16 cellular contexts compared by ENCODE assay signal in genomic region chr16:10694830-10695229, GRCh38. TPM values are rescaled to one million over a fixed set of nuclear protein-coding genes. Genes with fewer than 3 reads are reported as not detected.
DNase-seq lines count a peak whose midpoint lies in the region; TF ChIP-seq lines count a peak whose summit lies in the region.
"Had no signal": no experiment of that assay in that cellular context is flagged by ENCODE, and none has a peak within 500 bp of the region (broad histone marks: within the 10 kb centered on the region; RNA-seq: fewer than 3 reads in every experiment).

Gene TEKT5, minus strand, starts transcription at chr16:10694930. Its CDS starts 57 bp downstream, at chr16:10694873.

- peak within 1 kb of the TSS in 2 of 7 donors; percentile 41 to 64 for H3K27ac Mint-ChIP-seq in CD14-positive monocyte
- H3K27ac Mint-ChIP-seq: CD4-positive, alpha-beta T cell had no signal

- H3K27me3 ChIP-seq in neuronal stem cell (ENCODE audit: control insufficient read depth in 3 of 3, insufficient read depth in 3 of 3, low read depth in 1 of 3, low read length in 3 of 3) (no peaks in the 10 kb centered on the region), PC-9 (ENCODE audit: insufficient read depth, low read depth) (no peaks in the 10 kb centered on the region), trophoblast cell (ENCODE audit: insufficient read depth, low read length) (no peaks in the 10 kb centered on the region)
- H3K27me3 ChIP-seq: BE2C had no signal

- peaks cover 1 to 3% (median 2%) of the 10 kb centered on the region in 3 donors for H3K27me3 Mint-ChIP-seq in CD14-positive monocyte (ENCODE audit: low read depth in 3 of 3)

- no peak within 1 kb of the TSS for H3K4me2 ChIP-seq in neuronal stem cell (ENCODE audit: insufficient read depth, low read length, poor library complexity, severe bottlenecking)
- no peak within 1 kb of the TSS for H3K4me2 ChIP-seq in PC-9
- H3K4me2 ChIP-seq in trophoblast cell (ENCODE audit: low read length) = no peak within 1 kb of the TSS

- WGBS in neuronal stem cell (ENCODE audit: extremely low coverage in 2 of 2, insufficient read length in 2 of 2, insufficient replicate concordance in 1 of 2), 2 donors = no CpG with 5 or more reads among the region's 5 CpGs
- WGBS in trophoblast cell (ENCODE audit: extremely low coverage, insufficient coverage, insufficient read length) = no CpG with 5 or more reads among the region's 5 CpGs

- no peak within 1 kb of the TSS for H2BK15ac ChIP-seq in neuronal stem cell (ENCODE audit: low read length)

- no peak within 1 kb of the TSS for H4K12ac ChIP-seq in trophoblast cell (ENCODE audit: low read depth, low read length)

- H3K9ac ChIP-seq in neuronal stem cell (ENCODE audit: low read depth, low read length, poor library complexity) = no peak within 1 kb of the TSS
- no peak within 1 kb of the TSS for H3K9ac ChIP-seq in trophoblast cell (ENCODE audit: low read length)

- H3K4me1 ChIP-seq in neuronal stem cell (ENCODE audit: control insufficient read depth in 2 of 2, insufficient read depth in 1 of 2, low read depth in 1 of 2, low read length in 2 of 2) (no peaks in the 10 kb centered on the region), PC-9 (replicated peaks; ENCODE audit: insufficient read depth) (no peaks in the 10 kb centered on the region), trophoblast cell (ENCODE audit: control insufficient read depth in 1 of 2, insufficient read depth in 2 of 2, low read length in 2 of 2) (no peaks in the 10 kb centered on the region)
- H3K4me1 ChIP-seq: BE2C, Caco-2 had no signal

- no peak within 1 kb of the TSS for H2BK12ac ChIP-seq in neuronal stem cell (ENCODE audit: low read length)
- no peak within 1 kb of the TSS for H2BK12ac ChIP-seq in trophoblast cell (ENCODE audit: low read length)

- no peak within 1 kb of the TSS for H3K4ac ChIP-seq in neuronal stem cell (ENCODE audit: low read length)
- H3K4ac ChIP-seq in trophoblast cell (ENCODE audit: low read depth, low read length) = no peak within 1 kb of the TSS

- intact Hi-C loops in PC-9 (cut with micrococcal nuclease; ENCODE audit: unreplicated experiment) = no loop called here
- intact Hi-C loops in CD14-positive monocyte (cut with micrococcal nuclease) = no loop called here

- H2BK5ac ChIP-seq in neuronal stem cell (ENCODE audit: low read length) = no peak within 1 kb of the TSS
- H2BK5ac ChIP-seq in trophoblast cell (ENCODE audit: low read depth, low read length, poor library complexity) = no peak within 1 kb of the TSS

- no peaks in the 10 kb centered on the region for H3K9me2 ChIP-seq in PC-9 (ENCODE audit: insufficient read depth)

- peaks cover 3% of the 10 kb centered on the region for H3K79me1 ChIP-seq in neuronal stem cell (ENCODE audit: low read depth, low read length)
- no peaks in the 10 kb centered on the region for H3K79me1 ChIP-seq in trophoblast cell (ENCODE audit: low read length)

- BruUV-seq in PC-9 (replicated peaks; lab: Mats Ljungman, UMichigan) = no TSS peak

- H3K18ac ChIP-seq in neuronal stem cell (ENCODE audit: low read length) (peak within 1 kb of the TSS; percentile 15), trophoblast cell (ENCODE audit: low read length) (no peak within 1 kb of the TSS)

- DNase-seq in DMS53 treated with DMSO at 0.1 percent for 48 hours (lab: John Stamatoyannopoulos, UW; ENCODE audit: unreplicated experiment) (peak; percentile 0), GM13976 (ENCODE audit: low spot score) (peak; percentile 27), RPMI7951 (ENCODE audit: low read depth) (peak; percentile 3), neuronal stem cell (ENCODE audit: low spot score) (no peak), PC-9 (no peak), trophoblast cell (no peak), CD14-positive monocyte (ENCODE audit: low spot score) (no peak), NCI-H2107 treated with DMSO at 0.1 percent for 48 hours (lab: John Stamatoyannopoulos, UW; ENCODE audit: unreplicated experiment) (no peak)
- DNase-seq: BE2C; C1 segment of cervical spinal cord; Caco-2; CD4-positive, alpha-beta T cell; DMS79 treated with DMSO at 0.1 percent for 48 hours; H9 had no signal

- H3K36me3 Mint-ChIP-seq in CD14-positive monocyte = no peaks in the 10 kb centered on the region

- POLR2A ChIA-PET in PC-9 (lab: Charles Lee; ENCODE audit: unreplicated experiment) = no interaction called here

- TF ChIP-seq CTCF in GM13976 (IDR thresholded peaks at IDR 0.05; ENCODE audit: borderline replicate concordance, control extremely low read depth, extremely low read depth, insufficient read depth, missing control alignments) (no peak), PC-9 (conservative IDR thresholded peaks at IDR 0.05) (no peak), CD14-positive monocyte (IDR thresholded peaks at IDR 0.05) (no peak)

- no peaks in the 10 kb centered on the region for H3K4me1 Mint-ChIP-seq in CD14-positive monocyte

- no peak within 1 kb of the TSS for H3K23ac ChIP-seq in neuronal stem cell (ENCODE audit: low read depth, low read length, poor library complexity)
- H3K23ac ChIP-seq in trophoblast cell (ENCODE audit: low read length) = no peak within 1 kb of the TSS

- H4K8ac ChIP-seq in neuronal stem cell (ENCODE audit: low read depth, low read length) (no peak within 1 kb of the TSS), trophoblast cell (ENCODE audit: low read depth, low read length) (no peak within 1 kb of the TSS)

- H4K20me1 ChIP-seq in PC-9 (ENCODE audit: insufficient read depth) = no peaks in the 10 kb centered on the region

- H3K9me3 Mint-ChIP-seq in CD14-positive monocyte = peaks cover 0 to 9% (median 3%) of the 10 kb centered on the region in 7 donors
- H3K9me3 Mint-ChIP-seq: CD4-positive, alpha-beta T cell had no signal

- H3K4me3 ChIP-seq in neuronal stem cell (ENCODE audit: low read length in 2 of 2) (no peak within 1 kb of the TSS), PC-9 (no peak within 1 kb of the TSS), trophoblast cell (ENCODE audit: low read depth, low read length) (no peak within 1 kb of the TSS)

- no peaks in the 10 kb centered on the region for H3F3A ChIP-seq in PC-9 (ENCODE audit: insufficient read depth, low read depth)

- CTCF ChIA-PET in PC-9 (lab: Charles Lee) = no interaction called here

- no peak within 1 kb of the TSS for H3K4me3 Mint-ChIP-seq in CD14-positive monocyte
- H3K4me3 Mint-ChIP-seq: CD4-positive, alpha-beta T cell; H9 had no signal

- H3K14ac ChIP-seq in neuronal stem cell (ENCODE audit: low read length) = peak within 1 kb of the TSS; percentile 14
- no peak within 1 kb of the TSS for H3K14ac ChIP-seq in trophoblast cell (ENCODE audit: low read length)

- H2AFZ ChIP-seq in neuronal stem cell (ENCODE audit: low read length) = peak within 1 kb of the TSS; percentile 24
- H2AFZ ChIP-seq in PC-9 = no peak within 1 kb of the TSS
- no peak within 1 kb of the TSS for H2AFZ ChIP-seq in trophoblast cell (ENCODE audit: insufficient read depth, low read length, poor library complexity)

- H2AK5ac ChIP-seq in neuronal stem cell (ENCODE audit: low read depth, low read length) = peak within 1 kb of the TSS; percentile 74
- no peak within 1 kb of the TSS for H2AK5ac ChIP-seq in trophoblast cell (ENCODE audit: low read length)

- no peaks in the 10 kb centered on the region for H3K79me2 ChIP-seq in PC-9 (ENCODE audit: low read depth)
- no peaks in the 10 kb centered on the region for H3K79me2 ChIP-seq in trophoblast cell (ENCODE audit: control insufficient read depth, insufficient read depth, low read length, poor library complexity)

- in situ Hi-C loops in GM13976 (cut with MboI; ENCODE audit: low sequenced_read_pairs, unreplicated experiment) = no loop called here

- H3K27ac ChIP-seq in neuronal stem cell (replicated peaks; ENCODE audit: low read length) (no peak within 1 kb of the TSS), PC-9 (no peak within 1 kb of the TSS), trophoblast cell (ENCODE audit: low read depth, low read length) (no peak within 1 kb of the TSS)

- H3K36me3 ChIP-seq in neuronal stem cell (replicated peaks in 1 of 2; ENCODE audit: control insufficient read depth in 2 of 2, insufficient read depth in 2 of 2, low read length in 2 of 2) (no peaks in the 10 kb centered on the region), PC-9 (ENCODE audit: low read depth) (no peaks in the 10 kb centered on the region), trophoblast cell (ENCODE audit: control insufficient read depth in 1 of 2, insufficient read depth in 2 of 2, low read length in 2 of 2) (no peaks in the 10 kb centered on the region)
- H3K36me3 ChIP-seq: BE2C had no signal

- H4K91ac ChIP-seq in neuronal stem cell (ENCODE audit: low read depth, low read length, poor library complexity) (no peak within 1 kb of the TSS), trophoblast cell (ENCODE audit: low read depth, low read length) (no peak within 1 kb of the TSS)

- H2BK120ac ChIP-seq in neuronal stem cell (ENCODE audit: low read depth, low read length) (no peak within 1 kb of the TSS), trophoblast cell (ENCODE audit: insufficient read depth, low read length, poor library complexity) (no peak within 1 kb of the TSS)

- H3K9me3 ChIP-seq in neuronal stem cell (replicated peaks in 1 of 2; ENCODE audit: control insufficient read depth in 2 of 2, insufficient read depth in 1 of 2, low read depth in 1 of 2, low read length in 2 of 2) (no peaks in the 10 kb centered on the region), PC-9 (ENCODE audit: insufficient read depth, low read depth) (no peaks in the 10 kb centered on the region), trophoblast cell (ENCODE audit: insufficient read depth, low read depth, low read length) (no peaks in the 10 kb centered on the region)
- H3K9me3 ChIP-seq: BE2C, Caco-2 had no signal

RNA-seq across cellular contexts. Expression of gene TEKT5, which starts in this region (rescaled TPM):
- not detected in 2 replicates for total RNA-seq in RPMI7951 (2014; rRNA removed; shearing (Covaris generic))
- polyA plus RNA-seq in neuronal stem cell (2013, experiment 1 of 2) = 0.20 TPM
- polyA plus RNA-seq in neuronal stem cell (2013, experiment 2 of 2) = 0.29 TPM
- 1.5 TPM in 1 of 2 replicates, not detected in the other for total RNA-seq in PC-9 (2021)
- polyA plus RNA-seq in trophoblast cell (2013) = 0.10 and 0.21 TPM in 2 replicates
- not detected for polyA plus RNA-seq in CD14-positive monocyte
- total RNA-seq: A172; Caco-2; CD4-positive, alpha-beta T cell; H1 had no signal

Comparison
In these comparisons a context has a peak if more than half of its experiments do, and no peak if none do; other contexts are left out.
1. Peak in DNase-seq in RPMI7951; RNA of the gene not detected or under 1 TPM.
2. DNase-seq: peak in DMS53 treated with DMSO at 0.1 percent for 48 hours (single experiment) and GM13976 (single experiment); none in neuronal stem cell (single experiment), PC-9 (0 of 2), trophoblast cell (0 of 2), CD14-positive monocyte (single experiment) and NCI-H2107 treated with DMSO at 0.1 percent for 48 hours (single experiment).